20 cellular contexts compared by ENCODE assay signal in genomic region chr20:15327123-15327522, GRCh38.
DNase-seq lines count a peak whose midpoint lies in the region; ATAC-seq, FAIRE-seq and TF ChIP-seq lines count a peak whose summit lies in the region.
"Had no signal": no experiment of that assay in that cellular context is flagged by ENCODE, and none has a peak within 500 bp of the region (broad histone marks: within the 10 kb centered on the region; RNA-seq: fewer than 3 reads in every experiment).

No MANE protein-coding gene starts in this region.

- no peak for TF ChIP-seq RAD21 in A549 (conservative IDR thresholded peaks at IDR 0.05 in 1 of 2, IDR thresholded peaks at IDR 0.05 in 1 of 2)
- no peak for TF ChIP-seq RAD21 in IMR-90 (IDR thresholded peaks at IDR 0.05; ENCODE audit: low read length)
- TF ChIP-seq RAD21 in K562 (CRISPR knock-in tag; conservative IDR thresholded peaks at IDR 0.05 in 1 of 2, IDR thresholded peaks at IDR 0.05 in 1 of 2) = no peak

- H3K14ac ChIP-seq in IMR-90 (replicated peaks; ENCODE audit: low read depth, low read length) = no peak overlapping the region

- no peak overlapping the region for H2BK120ac ChIP-seq in IMR-90 (ENCODE audit: low read depth, low read length)

- H3K4me3 ChIP-seq in A549 = no peak overlapping the region
- no peak overlapping the region for H3K4me3 ChIP-seq in IMR-90 (ENCODE audit: insufficient read depth, low read depth, low read length)
- no peak overlapping the region for H3K4me3 ChIP-seq in K562
- no peak overlapping the region for H3K4me3 ChIP-seq in tibial nerve
- H3K4me3 ChIP-seq: BLaER1 treated with 17β-estradiol and CSF1 and Interleukin-3, amounts not matched to agents 10 nM and 100 nM had no signal

- H2AK9ac ChIP-seq in IMR-90 (replicated peaks; ENCODE audit: low read depth, low read length, poor library complexity) = no peak overlapping the region

- dilution Hi-C loops in IMR-90 (cut with HindIII; ENCODE audit: low sequenced_read_pairs, unreplicated experiment) = no loop called here

- no peak overlapping the region for H4K5ac ChIP-seq in IMR-90 (ENCODE audit: low read depth, low read length)

- H3K18ac ChIP-seq in IMR-90 (ENCODE audit: low read depth, low read length) = no peak overlapping the region

- H3K36me3 ChIP-seq in IMR-90 (ENCODE audit: control insufficient read depth, insufficient read depth, low read length) (no peaks in the 10 kb centered on the region), K562 (ENCODE audit: control insufficient read depth, insufficient read depth, low read length) (no peaks in the 10 kb centered on the region), tibial nerve (no peaks in the 10 kb centered on the region)
- H3K36me3 ChIP-seq: BLaER1 treated with 17β-estradiol and CSF1 and Interleukin-3, amounts not matched to agents 10 nM and 100 nM had no signal

- CTCF ChIA-PET in A549 (lab: Yijun Ruan, JAX) = no interaction called here
- CTCF ChIA-PET in IMR-90 (lab: Yijun Ruan, JAX) = no interaction called here
- CTCF ChIA-PET in K562 (lab: Yijun Ruan, JAX; ENCODE audit: low intra/inter-chr PET ratio) = no interaction called here

- no peak overlapping the region for H2BK5ac ChIP-seq in IMR-90 (ENCODE audit: low read depth, low read length, poor library complexity, severe bottlenecking)

- H3K27me3 ChIP-seq in IMR-90 (ENCODE audit: control insufficient read depth, insufficient read depth, low read length) (no peaks in the 10 kb centered on the region), K562 (ENCODE audit: control insufficient read depth in 2 of 2, insufficient read depth in 2 of 2, low read length in 2 of 2) (no peaks in the 10 kb centered on the region), tibial nerve (no peaks in the 10 kb centered on the region)
- H3K27me3 ChIP-seq: BLaER1 treated with 17β-estradiol and CSF1 and Interleukin-3, amounts not matched to agents 10 nM and 100 nM had no signal

- H3K4me2 ChIP-seq in A549 (no peak overlapping the region), IMR-90 (ENCODE audit: low read depth, low read length) (no peak overlapping the region), K562 (ENCODE audit: insufficient read depth, low read length) (no peak overlapping the region)
- H3K4me2 ChIP-seq: BLaER1 treated with 17β-estradiol and CSF1 and Interleukin-3, amounts not matched to agents 10 nM and 100 nM had no signal

- TF ChIP-seq POLR2A in A549 (IDR thresholded peaks at IDR 0.05; ENCODE audit: low read length) = no peak
- no peak for TF ChIP-seq POLR2A in IMR-90 (IDR thresholded peaks at IDR 0.05; ENCODE audit: low read depth, low read length)
- no peak for TF ChIP-seq POLR2A in K562 (conservative IDR thresholded peaks at IDR 0.05)
- no peak for TF ChIP-seq POLR2A in tibial nerve (IDR thresholded peaks at IDR 0.05)

- no peak overlapping the region for H2AFZ ChIP-seq in IMR-90 (replicated peaks; ENCODE audit: low read length, poor library complexity)
- no peak overlapping the region for H2AFZ ChIP-seq in K562 (ENCODE audit: low read depth, low read length)

- no peak overlapping the region for H2BK15ac ChIP-seq in IMR-90 (ENCODE audit: low read depth, low read length)

- WGBS in A549 (ENCODE audit: missing lambda C conversion rate) = 41% methylated on average over 4 of the region's 4 CpGs
- WGBS in IMR-90 (ENCODE audit: extremely low coverage in 2 of 2, insufficient read length in 1 of 2), 2 experiments = no CpG with 5 or more reads among the region's 4 CpGs
- WGBS in K562 (ENCODE audit: insufficient coverage, low coverage, missing lambda C conversion rate) = 0% methylated on average over 3 of the region's 4 CpGs
- 93 to 95% methylated on average over 4 of the region's 4 CpGs for WGBS in tibial nerve, 2 donors

- H3K27ac ChIP-seq in A549 (no peak overlapping the region), IMR-90 (ENCODE audit: insufficient read depth, low read length) (no peak overlapping the region), K562 (ENCODE audit: extremely low read depth, low read depth, low read length) (no peak overlapping the region), tibial nerve (no peak overlapping the region)
- H3K27ac ChIP-seq: BLaER1 treated with 17β-estradiol and CSF1 and Interleukin-3, amounts not matched to agents 10 nM and 100 nM; C4-2B had no signal

- no peak overlapping the region for H4K91ac ChIP-seq in IMR-90 (ENCODE audit: insufficient read depth, low read depth, low read length)

- H3K9ac ChIP-seq in IMR-90 (ENCODE audit: low read depth, low read length) = no peak overlapping the region
- H3K9ac ChIP-seq in K562 (ENCODE audit: insufficient read depth in 1 of 2, low read depth in 2 of 2, low read length in 2 of 2) = no peak overlapping the region
- H3K9ac ChIP-seq: BLaER1 treated with 17β-estradiol and CSF1 and Interleukin-3, amounts not matched to agents 10 nM and 100 nM had no signal

- no peak overlapping the region for H3K4ac ChIP-seq in IMR-90 (ENCODE audit: low read depth, low read length)

- H3K79me2 ChIP-seq in K562 (ENCODE audit: control insufficient read depth, insufficient read depth, low read length) = no peaks in the 10 kb centered on the region

- in situ Hi-C loops in IMR-90 (cut with MboI; ENCODE audit: low sequenced_read_pairs) = no loop called here
- in situ Hi-C loops in K562 (cut with MboI) = no loop called here

- no peak overlapping the region for H3K56ac ChIP-seq in IMR-90 (ENCODE audit: extremely low read depth, insufficient read depth, low read length)

- H3K9me3 ChIP-seq in A549 (no peaks in the 10 kb centered on the region), IMR-90 (ENCODE audit: control insufficient read depth, insufficient read depth, low read length) (no peaks in the 10 kb centered on the region), K562 (replicated peaks; ENCODE audit: control insufficient read depth, insufficient read depth, low read depth, low read length) (no peaks in the 10 kb centered on the region), tibial nerve (no peaks in the 10 kb centered on the region)
- H3K9me3 ChIP-seq: BLaER1 treated with 17β-estradiol and CSF1 and Interleukin-3, amounts not matched to agents 10 nM and 100 nM; Caco-2 had no signal

- TF ChIP-seq CTCF in A549 (IDR thresholded peaks at IDR 0.05) = no peak
- TF ChIP-seq CTCF in IMR-90 (conservative IDR thresholded peaks at IDR 0.05; ENCODE audit: low read depth, low read length) = no peak
- no peak for TF ChIP-seq CTCF in K562 (IDR thresholded peaks at IDR 0.05 in 2 of 3, conservative IDR thresholded peaks at IDR 0.05 in 1 of 3; ENCODE audit: insufficient read depth in 2 of 3, low read depth in 1 of 3, low read length in 3 of 3)
- TF ChIP-seq CTCF in tibial nerve (IDR thresholded peaks at IDR 0.05) = no peak

- H4K8ac ChIP-seq in IMR-90 (ENCODE audit: low read depth in 2 of 2, low read length in 2 of 2) = no peak overlapping the region

- H2BK20ac ChIP-seq in IMR-90 (ENCODE audit: low read depth, low read length) = no peak overlapping the region

- H3K4me1 ChIP-seq in A549 (no peaks in the 10 kb centered on the region), IMR-90 (ENCODE audit: control insufficient read depth, insufficient read depth, low read length) (no peaks in the 10 kb centered on the region), K562 (replicated peaks in 1 of 2; ENCODE audit: control insufficient read depth in 2 of 2, insufficient read depth in 2 of 2, low read length in 2 of 2) (no peaks in the 10 kb centered on the region), tibial nerve (no peaks in the 10 kb centered on the region)
- H3K4me1 ChIP-seq: BLaER1 treated with 17β-estradiol and CSF1 and Interleukin-3, amounts not matched to agents 10 nM and 100 nM; Caco-2 had no signal

- FAIRE-seq in A549 (lab: Jason Lieb, UNC) (peak; percentile 73), K562 (lab: Jason Lieb, UNC) (no peak)
- FAIRE-seq: A204.1, D721Med, G401.6, GM12892, GM18507 had no signal

- H4K20me1 ChIP-seq in IMR-90 (ENCODE audit: insufficient read depth, low read length) = no peaks in the 10 kb centered on the region
- no peaks in the 10 kb centered on the region for H4K20me1 ChIP-seq in K562 (replicated peaks; ENCODE audit: control insufficient read depth, insufficient read depth, low read length)
- H4K20me1 ChIP-seq: BLaER1 treated with 17β-estradiol and CSF1 and Interleukin-3, amounts not matched to agents 10 nM and 100 nM had no signal

- DNase-seq in A549 (ENCODE audit: low read depth in 1 of 2, low spot score in 1 of 2) (no peak), IMR-90 (no peak), K562 (ENCODE audit: extremely low read depth in 1 of 4, low spot score in 3 of 4) (no peak), kidney tubule cell (ENCODE audit: low spot score) (no peak), tibial nerve (ENCODE audit: low spot score in 2 of 2) (no peak)
- DNase-seq: 8988T; AML-193; Caco-2; Calu3; CD4-positive, alpha-beta T cell; CD8-positive, alpha-beta T cell; DMS79 treated with DMSO at 0.1 percent for 48 hours; GF-D8 had no signal

- ATAC-seq in A549 = no peak
- no peak for ATAC-seq in IMR-90 (ENCODE audit: low read depth)
- ATAC-seq in K562 = no peak
- ATAC-seq: CD8-positive, alpha-beta T cell had no signal

- intact Hi-C loops in IMR-90 (cut with micrococcal nuclease) (loop anchor here (5.0 kb wide), 1 partner anchor 95 kb away; no protein-coding TSS in a partner anchor), K562 (cut with micrococcal nuclease) (no loop called here)

- BruUV-seq in IMR-90 (replicated peaks; lab: Mats Ljungman, UMichigan) (no TSS peak), K562 (replicated peaks; lab: Mats Ljungman, UMichigan) (no TSS peak)

- POLR2A ChIA-PET in A549 (lab: Yijun Ruan, JAX) (no interaction called here), IMR-90 (lab: Charles Lee; ENCODE audit: unreplicated experiment) (no interaction called here), K562 (lab: Yijun Ruan, JAX) (no interaction called here)

- H3K9me1 ChIP-seq in IMR-90 (ENCODE audit: insufficient read depth, low read length) = no peaks in the 10 kb centered on the region
- H3K9me1 ChIP-seq in K562 (ENCODE audit: control insufficient read depth, insufficient read depth, low read length) = no peaks in the 10 kb centered on the region

- no peaks in the 10 kb centered on the region for H3K79me1 ChIP-seq in IMR-90 (ENCODE audit: low read depth in 1 of 2, low read length in 2 of 2)

- no peak overlapping the region for H2AK5ac ChIP-seq in IMR-90 (ENCODE audit: low read depth, low read length)

- no peak overlapping the region for H3K23ac ChIP-seq in IMR-90 (ENCODE audit: low read depth, low read length)

- no peak for TF ChIP-seq EP300 in A549 (IDR thresholded peaks at IDR 0.05)
- no peak for TF ChIP-seq EP300 in K562 (IDR thresholded peaks at IDR 0.05; ENCODE audit: low read length)
- TF ChIP-seq EP300 in tibial nerve (IDR thresholded peaks at IDR 0.05) = no peak

TF ChIP-seq in A549, 52 proteins besides CTCF, POLR2A, EP300 and RAD21 (continues in another document):
- TF ChIP-seq KDM1A (IDR thresholded peaks at IDR 0.05; ENCODE audit: low read depth) = no peak
- TF ChIP-seq ESRRA (IDR thresholded peaks at IDR 0.05; ENCODE audit: borderline replicate concordance, low read length) = no peak

TF ChIP-seq in IMR-90, 13 proteins besides CTCF, POLR2A, EP300 and RAD21 (continues in another document):
- no peak for TF ChIP-seq SMC3 (IDR thresholded peaks at IDR 0.05; ENCODE audit: low read depth, low read length)

TF ChIP-seq in K562, 482 proteins besides CTCF, POLR2A, EP300 and RAD21 (continues in another document):
- no peak for TF ChIP-seq TAL1 (IDR thresholded peaks at IDR 0.05)

Comparison
In these comparisons a context has a peak if more than half of its experiments do, and no peak if none do; other contexts are left out.
1. Of the 35 proteins assayed by ChIP-seq in both K562 and A549: peak only in K562: none; only in A549: USF2; in both: none; in neither: 34.